In the genomic region with DNA sequence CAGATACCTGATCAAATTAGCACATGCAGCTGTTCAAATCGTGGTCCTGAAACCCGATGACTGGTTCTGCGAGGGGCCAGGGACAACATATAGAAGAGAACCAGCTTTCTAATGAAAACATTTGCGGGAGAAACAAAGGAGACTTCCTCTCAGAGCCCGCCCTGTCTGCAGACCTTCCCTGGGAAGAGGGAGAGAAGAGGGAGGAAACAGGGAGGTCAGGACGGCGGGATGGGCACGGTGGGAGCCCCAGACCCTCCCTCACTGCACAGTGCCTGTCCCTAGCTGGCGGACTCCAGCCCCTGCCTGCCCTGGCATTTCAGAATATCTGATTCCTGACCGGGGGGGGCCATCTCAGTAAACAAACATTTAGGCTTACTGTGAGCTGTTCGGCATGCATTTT, we compare ENCODE assay signal across 2 cellular contexts.
TF ChIP-seq lines count a peak whose summit lies in the region.

No MANE protein-coding gene starts in this region.

TF ChIP-seq in GM23338, 12 proteins besides CTCF, POLR2A, EP300 and RAD21 (continues in another document):
- TF ChIP-seq NANOG (IDR thresholded peaks at IDR 0.05; ENCODE audit: borderline replicate concordance) (no peak), JUNB (IDR thresholded peaks at IDR 0.05; ENCODE audit: unreplicated experiment) (no peak), EZH2phosphoT487 (IDR thresholded peaks at IDR 0.05; ENCODE audit: unreplicated experiment) (no peak), STAT1 (IDR thresholded peaks at IDR 0.05; ENCODE audit: unreplicated experiment) (no peak), CREB1 (CRISPR knock-in tag; IDR thresholded peaks at IDR 0.05; ENCODE audit: low read depth) (no peak), EZH2 (IDR thresholded peaks at IDR 0.05; ENCODE audit: low read depth, unreplicated experiment) (no peak), ZNF114 (CRISPR knock-in tag; IDR thresholded peaks at IDR 0.05) (no peak), ZNF331 (CRISPR knock-in tag; IDR thresholded peaks at IDR 0.05; ENCODE audit: low read depth) (no peak)
- TF ChIP-seq, protein P1, sequence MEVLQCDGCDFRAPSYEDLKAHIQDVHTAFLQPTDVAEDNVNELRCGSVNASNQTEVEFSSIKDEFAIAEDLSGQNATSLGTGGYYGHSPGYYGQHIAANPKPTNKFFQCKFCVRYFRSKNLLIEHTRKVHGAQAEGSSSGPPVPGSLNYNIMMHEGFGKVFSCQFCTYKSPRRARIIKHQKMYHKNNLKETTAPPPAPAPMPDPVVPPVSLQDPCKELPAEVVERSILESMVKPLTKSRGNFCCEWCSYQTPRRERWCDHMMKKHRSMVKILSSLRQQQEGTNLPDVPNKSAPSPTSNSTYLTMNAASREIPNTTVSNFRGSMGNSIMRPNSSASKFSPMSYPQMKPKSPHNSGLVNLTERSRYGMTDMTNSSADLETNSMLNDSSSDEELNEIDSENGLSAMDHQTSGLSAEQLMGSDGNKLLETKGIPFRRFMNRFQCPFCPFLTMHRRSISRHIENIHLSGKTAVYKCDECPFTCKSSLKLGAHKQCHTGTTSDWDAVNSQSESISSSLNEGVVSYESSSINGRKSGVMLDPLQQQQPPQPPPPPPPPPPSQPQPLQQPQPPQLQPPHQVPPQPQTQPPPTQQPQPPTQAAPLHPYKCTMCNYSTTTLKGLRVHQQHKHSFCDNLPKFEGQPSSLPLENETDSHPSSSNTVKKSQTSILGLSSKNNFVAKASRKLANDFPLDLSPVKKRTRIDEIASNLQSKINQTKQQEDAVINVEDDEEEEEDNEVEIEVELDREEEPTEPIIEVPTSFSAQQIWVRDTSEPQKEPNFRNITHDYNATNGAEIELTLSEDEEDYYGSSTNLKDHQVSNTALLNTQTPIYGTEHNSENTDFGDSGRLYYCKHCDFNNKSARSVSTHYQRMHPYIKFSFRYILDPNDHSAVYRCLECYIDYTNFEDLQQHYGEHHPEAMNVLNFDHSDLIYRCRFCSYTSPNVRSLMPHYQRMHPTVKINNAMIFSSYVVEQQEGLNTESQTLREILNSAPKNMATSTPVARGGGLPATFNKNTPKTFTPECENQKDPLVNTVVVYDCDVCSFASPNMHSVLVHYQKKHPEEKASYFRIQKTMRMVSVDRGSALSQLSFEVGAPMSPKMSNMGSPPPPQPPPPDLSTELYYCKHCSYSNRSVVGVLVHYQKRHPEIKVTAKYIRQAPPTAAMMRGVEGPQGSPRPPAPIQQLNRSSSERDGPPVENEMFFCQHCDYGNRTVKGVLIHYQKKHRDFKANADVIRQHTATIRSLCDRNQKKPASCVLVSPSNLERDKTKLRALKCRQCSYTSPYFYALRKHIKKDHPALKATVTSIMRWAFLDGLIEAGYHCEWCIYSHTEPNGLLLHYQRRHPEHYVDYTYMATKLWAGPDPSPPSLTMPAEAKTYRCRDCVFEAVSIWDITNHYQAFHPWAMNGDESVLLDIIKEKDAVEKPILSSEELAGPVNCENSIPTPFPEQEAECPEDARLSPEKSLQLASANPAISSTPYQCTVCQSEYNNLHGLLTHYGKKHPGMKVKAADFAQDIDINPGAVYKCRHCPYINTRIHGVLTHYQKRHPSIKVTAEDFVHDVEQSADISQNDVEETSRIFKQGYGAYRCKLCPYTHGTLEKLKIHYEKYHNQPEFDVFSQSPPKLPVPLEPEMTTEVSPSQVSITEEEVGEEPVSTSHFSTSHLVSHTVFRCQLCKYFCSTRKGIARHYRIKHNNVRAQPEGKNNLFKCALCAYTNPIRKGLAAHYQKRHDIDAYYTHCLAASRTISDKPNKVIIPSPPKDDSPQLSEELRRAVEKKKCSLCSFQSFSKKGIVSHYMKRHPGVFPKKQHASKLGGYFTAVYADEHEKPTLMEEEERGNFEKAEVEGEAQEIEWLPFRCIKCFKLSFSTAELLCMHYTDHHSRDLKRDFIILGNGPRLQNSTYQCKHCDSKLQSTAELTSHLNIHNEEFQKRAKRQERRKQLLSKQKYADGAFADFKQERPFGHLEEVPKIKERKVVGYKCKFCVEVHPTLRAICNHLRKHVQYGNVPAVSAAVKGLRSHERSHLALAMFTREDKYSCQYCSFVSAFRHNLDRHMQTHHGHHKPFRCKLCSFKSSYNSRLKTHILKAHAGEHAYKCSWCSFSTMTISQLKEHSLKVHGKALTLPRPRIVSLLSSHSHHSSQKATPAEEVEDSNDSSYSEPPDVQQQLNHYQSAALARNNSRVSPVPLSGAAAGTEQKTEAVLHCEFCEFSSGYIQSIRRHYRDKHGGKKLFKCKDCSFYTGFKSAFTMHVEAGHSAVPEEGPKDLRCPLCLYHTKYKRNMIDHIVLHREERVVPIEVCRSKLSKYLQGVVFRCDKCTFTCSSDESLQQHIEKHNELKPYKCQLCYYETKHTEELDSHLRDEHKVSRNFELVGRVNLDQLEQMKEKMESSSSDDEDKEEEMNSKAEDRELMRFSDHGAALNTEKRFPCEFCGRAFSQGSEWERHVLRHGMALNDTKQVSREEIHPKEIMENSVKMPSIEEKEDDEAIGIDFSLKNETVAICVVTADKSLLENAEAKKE (CRISPR knock-in tag; IDR thresholded peaks at IDR 0.05), result no peak
- TF ChIP-seq, protein P2, sequence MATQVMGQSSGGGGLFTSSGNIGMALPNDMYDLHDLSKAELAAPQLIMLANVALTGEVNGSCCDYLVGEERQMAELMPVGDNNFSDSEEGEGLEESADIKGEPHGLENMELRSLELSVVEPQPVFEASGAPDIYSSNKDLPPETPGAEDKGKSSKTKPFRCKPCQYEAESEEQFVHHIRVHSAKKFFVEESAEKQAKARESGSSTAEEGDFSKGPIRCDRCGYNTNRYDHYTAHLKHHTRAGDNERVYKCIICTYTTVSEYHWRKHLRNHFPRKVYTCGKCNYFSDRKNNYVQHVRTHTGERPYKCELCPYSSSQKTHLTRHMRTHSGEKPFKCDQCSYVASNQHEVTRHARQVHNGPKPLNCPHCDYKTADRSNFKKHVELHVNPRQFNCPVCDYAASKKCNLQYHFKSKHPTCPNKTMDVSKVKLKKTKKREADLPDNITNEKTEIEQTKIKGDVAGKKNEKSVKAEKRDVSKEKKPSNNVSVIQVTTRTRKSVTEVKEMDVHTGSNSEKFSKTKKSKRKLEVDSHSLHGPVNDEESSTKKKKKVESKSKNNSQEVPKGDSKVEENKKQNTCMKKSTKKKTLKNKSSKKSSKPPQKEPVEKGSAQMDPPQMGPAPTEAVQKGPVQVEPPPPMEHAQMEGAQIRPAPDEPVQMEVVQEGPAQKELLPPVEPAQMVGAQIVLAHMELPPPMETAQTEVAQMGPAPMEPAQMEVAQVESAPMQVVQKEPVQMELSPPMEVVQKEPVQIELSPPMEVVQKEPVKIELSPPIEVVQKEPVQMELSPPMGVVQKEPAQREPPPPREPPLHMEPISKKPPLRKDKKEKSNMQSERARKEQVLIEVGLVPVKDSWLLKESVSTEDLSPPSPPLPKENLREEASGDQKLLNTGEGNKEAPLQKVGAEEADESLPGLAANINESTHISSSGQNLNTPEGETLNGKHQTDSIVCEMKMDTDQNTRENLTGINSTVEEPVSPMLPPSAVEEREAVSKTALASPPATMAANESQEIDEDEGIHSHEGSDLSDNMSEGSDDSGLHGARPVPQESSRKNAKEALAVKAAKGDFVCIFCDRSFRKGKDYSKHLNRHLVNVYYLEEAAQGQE (IDR thresholded peaks at IDR 0.05; ENCODE audit: unreplicated experiment), result no peak

TF ChIP-seq in IMR-90, 13 proteins besides CTCF, POLR2A, EP300 and RAD21:
- TF ChIP-seq BHLHE40 (IDR thresholded peaks at IDR 0.05; ENCODE audit: low read depth, low read length) (no peak), CHD1 (IDR thresholded peaks at IDR 0.05; ENCODE audit: low read depth, low read length) (no peak), SMC3 (IDR thresholded peaks at IDR 0.05; ENCODE audit: low read depth, low read length) (no peak), RFX5 (IDR thresholded peaks at IDR 0.05; ENCODE audit: low read depth, low read length) (no peak), MAFK (IDR thresholded peaks at IDR 0.05; ENCODE audit: low read depth, low read length) (no peak), RCOR1 (IDR thresholded peaks at IDR 0.05; ENCODE audit: insufficient replicate concordance, low read length) (no peak), CEBPB (IDR thresholded peaks at IDR 0.05; ENCODE audit: low read depth, low read length) (no peak), MAZ (IDR thresholded peaks at IDR 0.05; ENCODE audit: borderline replicate concordance, low read depth, low read length) (no peak), MXI1 (IDR thresholded peaks at IDR 0.05; ENCODE audit: borderline replicate concordance, low read depth, low read length) (no peak)
- TF ChIP-seq, protein P3, sequence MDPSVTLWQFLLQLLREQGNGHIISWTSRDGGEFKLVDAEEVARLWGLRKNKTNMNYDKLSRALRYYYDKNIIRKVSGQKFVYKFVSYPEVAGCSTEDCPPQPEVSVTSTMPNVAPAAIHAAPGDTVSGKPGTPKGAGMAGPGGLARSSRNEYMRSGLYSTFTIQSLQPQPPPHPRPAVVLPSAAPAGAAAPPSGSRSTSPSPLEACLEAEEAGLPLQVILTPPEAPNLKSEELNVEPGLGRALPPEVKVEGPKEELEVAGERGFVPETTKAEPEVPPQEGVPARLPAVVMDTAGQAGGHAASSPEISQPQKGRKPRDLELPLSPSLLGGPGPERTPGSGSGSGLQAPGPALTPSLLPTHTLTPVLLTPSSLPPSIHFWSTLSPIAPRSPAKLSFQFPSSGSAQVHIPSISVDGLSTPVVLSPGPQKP (IDR thresholded peaks at IDR 0.05; ENCODE audit: borderline replicate concordance, low read depth, low read length), result no peak
- TF ChIP-seq, protein P4, sequence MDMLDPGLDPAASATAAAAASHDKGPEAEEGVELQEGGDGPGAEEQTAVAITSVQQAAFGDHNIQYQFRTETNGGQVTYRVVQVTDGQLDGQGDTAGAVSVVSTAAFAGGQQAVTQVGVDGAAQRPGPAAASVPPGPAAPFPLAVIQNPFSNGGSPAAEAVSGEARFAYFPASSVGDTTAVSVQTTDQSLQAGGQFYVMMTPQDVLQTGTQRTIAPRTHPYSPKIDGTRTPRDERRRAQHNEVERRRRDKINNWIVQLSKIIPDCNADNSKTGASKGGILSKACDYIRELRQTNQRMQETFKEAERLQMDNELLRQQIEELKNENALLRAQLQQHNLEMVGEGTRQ (IDR thresholded peaks at IDR 0.05; ENCODE audit: low read depth, low read length), result no peak
